24 cellular contexts compared by ENCODE assay signal in the genomic region with DNA sequence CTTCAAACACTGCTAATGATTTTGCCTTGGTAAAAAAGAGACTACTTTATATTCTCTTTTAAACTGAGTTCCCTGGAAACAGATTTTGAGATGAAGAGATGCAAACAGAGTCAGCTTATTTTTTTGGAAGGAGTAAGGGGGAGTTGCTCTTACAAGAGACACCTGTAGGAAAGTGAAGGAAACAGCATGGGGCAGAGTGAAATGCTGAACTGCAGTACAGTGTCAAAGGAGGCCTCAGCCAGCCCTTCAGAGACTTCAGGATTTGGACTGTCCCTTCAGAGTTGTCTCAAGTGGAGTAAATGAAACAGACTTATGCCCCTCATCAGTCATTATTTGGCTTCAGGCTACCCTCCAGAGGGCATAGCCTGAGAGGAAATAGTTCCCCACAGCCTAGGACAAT. TPM values are rescaled to one million over a fixed set of nuclear protein-coding genes. Genes with fewer than 3 reads are reported as not detected.
"Had no signal": no experiment of that assay in that cellular context is flagged by ENCODE, and none has a peak within 500 bp of the region (broad histone marks: within the 10 kb centered on the region; RNA-seq: fewer than 3 reads in every experiment).

No MANE protein-coding gene starts in this region.

- DNase-seq: cerebellar nuclear complex; cortex of kidney; dorsolateral prefrontal cortex; effector CD4-positive, alpha-beta T cell; gastrocnemius medialis; head of caudate nucleus; kidney; mesenchymal stem cell; mucosa of descending colon; naive B cell; nucleus accumbens; psoas muscle; right cardiac atrium; sigmoid colon; stimulated activated CD4-positive, alpha-beta T cell treated with anti-CD3 and anti-CD28 coated beads, Interleukin-2, amount 100 ng/mL, for 24 hours; stimulated activated CD4-positive, alpha-beta T cell treated with anti-CD3 and anti-CD28 coated beads, Interleukin-4, amount 100 ng/mL, for 24 hours; stimulated activated naive B cell treated with anti-CD40 and anti-IgM and Interleukin-4, amounts not matched to agents 10 μg/mL and 1 μg/mL and 100 μg/mL, for 72 hours; trophoblast cell had no signal

- H3K4me1 ChIP-seq: gastrocnemius medialis, psoas muscle, suprapubic skin had no signal

- H3K27ac ChIP-seq: gastrocnemius medialis, psoas muscle, suprapubic skin had no signal

- H3K9me3 ChIP-seq: gastrocnemius medialis, mucosa of descending colon, psoas muscle, sigmoid colon, suprapubic skin had no signal

- ATAC-seq: gastrocnemius medialis; left lobe of liver; mucosa of descending colon; psoas muscle; right cardiac atrium; stimulated activated naive B cell treated with anti-CD40 and anti-IgM and Interleukin-4, amounts not matched to agents 10 μg/mL and 1 μg/mL and 100 μg/mL, for 72 hours had no signal

- H3K9me3 Mint-ChIP-seq: natural killer cell treated with Interleukin-12 subunit alpha and Interleukin-12 subunit beta and Interleukin-15 and Interleukin-18, amount 100 ng/mL, for 72 hours had no signal

- H3K36me3 ChIP-seq: gastrocnemius medialis, sigmoid colon, suprapubic skin had no signal

- H3K4me3 Mint-ChIP-seq: mesothelial cell of epicardium; naive B cell; natural killer cell treated with Interleukin-12 subunit alpha and Interleukin-12 subunit beta and Interleukin-15 and Interleukin-18, amount 100 ng/mL, for 72 hours; stimulated activated naive B cell treated with anti-CD40 and anti-IgM and Interleukin-4, amounts not matched to agents 10 μg/mL and 1 μg/mL and 100 μg/mL, for 72 hours; stimulated activated naive CD8-positive, alpha-beta T cell treated with anti-CD3 and anti-CD28 coated beads, Interleukin-15, Interleukin-2, amounts not matched to agents 100 ng/mL and 50 ng/mL, for 24 hours had no signal

- H3K4me1 Mint-ChIP-seq: naive B cell; stimulated activated naive B cell treated with anti-CD40 and anti-IgM and Interleukin-4, amounts not matched to agents 10 μg/mL and 1 μg/mL and 100 μg/mL, for 72 hours had no signal

- H3K4me3 ChIP-seq: dorsolateral prefrontal cortex, gastrocnemius medialis, lung, mucosa of descending colon, psoas muscle, sigmoid colon, suprapubic skin had no signal

- H3K27me3 ChIP-seq: dorsolateral prefrontal cortex, gastrocnemius medialis, sigmoid colon, suprapubic skin had no signal

- H3K27ac Mint-ChIP-seq: mesothelial cell of epicardium; naive B cell; natural killer cell treated with Interleukin-12 subunit alpha and Interleukin-12 subunit beta and Interleukin-15 and Interleukin-18, amount 100 ng/mL, for 72 hours; stimulated activated naive B cell treated with anti-CD40 and anti-IgM and Interleukin-4, amounts not matched to agents 10 μg/mL and 1 μg/mL and 100 μg/mL, for 72 hours; stimulated activated naive CD8-positive, alpha-beta T cell treated with anti-CD3 and anti-CD28 coated beads, Interleukin-15, Interleukin-2, amounts not matched to agents 100 ng/mL and 50 ng/mL, for 24 hours had no signal

RNA-seq across cellular contexts. Expression of a gene that starts 11.2 kb away (rescaled TPM):
- total RNA-seq: natural killer cell treated with Interleukin-12 subunit alpha and Interleukin-12 subunit beta and Interleukin-15 and Interleukin-18, amount 100 ng/mL, for 72 hours had no signal
